ENCODE assay signal across 12 cellular contexts in the genomic region with DNA sequence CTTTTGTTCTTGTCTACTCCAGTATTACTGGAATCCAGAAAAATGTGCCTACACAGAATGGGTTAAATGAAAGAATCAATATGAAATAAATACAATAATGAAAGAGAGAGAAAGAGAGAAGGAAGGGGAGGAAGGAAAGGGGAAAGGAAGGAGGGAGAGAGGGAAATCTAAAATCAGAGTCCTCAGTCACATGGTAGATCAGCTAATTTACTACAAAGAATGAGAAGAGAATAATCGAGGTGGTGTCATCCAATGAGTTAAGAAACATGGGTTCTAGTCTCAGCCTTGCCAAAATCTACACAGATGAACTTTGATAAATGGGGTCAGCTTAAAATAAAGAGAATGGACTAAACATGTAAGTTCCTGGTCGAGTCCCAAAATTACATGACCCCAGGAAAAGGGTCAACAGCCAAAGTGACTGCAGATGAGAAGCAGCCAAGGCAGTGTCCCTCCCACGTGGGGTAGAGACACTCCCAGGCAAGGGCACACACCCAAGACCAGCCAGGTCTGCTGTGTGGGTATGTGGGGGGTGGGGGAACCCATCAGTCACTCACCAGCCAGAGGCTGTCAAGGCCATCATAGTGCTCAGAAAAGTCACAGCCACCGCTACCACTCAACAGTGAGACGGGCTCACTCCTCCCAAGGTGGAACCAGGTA.
DNase-seq lines count a peak whose midpoint lies in the region; ATAC-seq lines count a peak whose summit lies in the region.
"Had no signal": no experiment of that assay in that cellular context is flagged by ENCODE, and none has a peak within 500 bp of the region (broad histone marks: within the 10 kb centered on the region; RNA-seq: fewer than 3 reads in every experiment).

No MANE protein-coding gene starts in this region.

- H3K36me3 Mint-ChIP-seq in activated naive CD4-positive, alpha-beta T cell treated with anti-CD3 and anti-CD28 coated beads for 36 hours (ENCODE audit: low read depth): peaks cover 29% of the 10 kb centered on the region
- H3K36me3 Mint-ChIP-seq in activated T-helper 2 cell treated with anti-CD3 and anti-CD28 coated beads, Interferon-gamma antibody, Interleukin-2, Interleukin-4, amounts not matched to agents 10 μg/mL and 5 μg/mL and 100 μg/mL, durations not matched to agents 14 hours and 24 hours and 36 hours (ENCODE audit: low read depth): peaks cover 72% of the 10 kb centered on the region
- H3K36me3 Mint-ChIP-seq in immature natural killer cell: peaks cover 8 to 28% (median 20%) of the 10 kb centered on the region in 3 donors
- H3K36me3 Mint-ChIP-seq in stimulated activated effector memory CD8-positive, alpha-beta T cell treated with anti-CD3 and anti-CD28 coated beads, Interleukin-12 subunit alpha, Interleukin-12 subunit beta, amount 100 ng/mL, for 72 hours: peaks cover 91% of the 10 kb centered on the region

- DNase-seq in activated naive CD4-positive, alpha-beta T cell treated with anti-CD3 and anti-CD28 coated beads for 36 hours: no peak
- DNase-seq in activated naive CD4-positive, alpha-beta T cell treated with anti-CD3 and anti-CD28 coated beads, Interleukin-2, amount 50 U/mL, for 16 hours: no peak
- DNase-seq in activated T-helper 2 cell treated with anti-CD3 and anti-CD28 coated beads, Interferon-gamma antibody, Interleukin-2, Interleukin-4, amounts not matched to agents 10 μg/mL and 5 μg/mL and 100 μg/mL, durations not matched to agents 14 hours and 24 hours and 36 hours (ENCODE audit: low spot score): no peak
- DNase-seq in immature natural killer cell (no peak), DMS114 treated with DMSO at 0.1 percent for 48 hours (lab: John Stamatoyannopoulos, UW; ENCODE audit: unreplicated experiment) (no peak), MV-4-11 (lab: John Stamatoyannopoulos, UW) (no peak)
- DNase-seq in stimulated activated effector memory CD8-positive, alpha-beta T cell treated with anti-CD3 and anti-CD28 coated beads, Interleukin-12 subunit alpha, Interleukin-12 subunit beta, amount 100 ng/mL, for 72 hours (ENCODE audit: low spot score in 2 of 2): no peak
- DNase-seq: Kasumi-1; stimulated activated CD4-positive, alpha-beta T cell treated with anti-CD3 and anti-CD28 coated beads, Interleukin-15, amount 100 ng/mL, for 24 hours; T1000; transverse colon had no signal

- H3K9me3 Mint-ChIP-seq in activated naive CD4-positive, alpha-beta T cell treated with anti-CD3 and anti-CD28 coated beads for 36 hours: no peaks in the 10 kb centered on the region
- peaks cover 4% of the 10 kb centered on the region for H3K9me3 Mint-ChIP-seq in activated T-helper 2 cell treated with anti-CD3 and anti-CD28 coated beads, Interferon-gamma antibody, Interleukin-2, Interleukin-4, amounts not matched to agents 10 μg/mL and 5 μg/mL and 100 μg/mL, durations not matched to agents 14 hours and 24 hours and 36 hours
- no peaks in the 10 kb centered on the region for H3K9me3 Mint-ChIP-seq in immature natural killer cell
- H3K9me3 Mint-ChIP-seq in stimulated activated effector memory CD8-positive, alpha-beta T cell treated with anti-CD3 and anti-CD28 coated beads, Interleukin-12 subunit alpha, Interleukin-12 subunit beta, amount 100 ng/mL, for 72 hours: peaks cover 3% of the 10 kb centered on the region

- H3K4me1 Mint-ChIP-seq in activated naive CD4-positive, alpha-beta T cell treated with anti-CD3 and anti-CD28 coated beads for 36 hours (ENCODE audit: low read depth): peaks cover 41% of the 10 kb centered on the region
- H3K4me1 Mint-ChIP-seq in activated T-helper 2 cell treated with anti-CD3 and anti-CD28 coated beads, Interferon-gamma antibody, Interleukin-2, Interleukin-4, amounts not matched to agents 10 μg/mL and 5 μg/mL and 100 μg/mL, durations not matched to agents 14 hours and 24 hours and 36 hours (ENCODE audit: low read depth): peaks cover 49% of the 10 kb centered on the region
- H3K4me1 Mint-ChIP-seq in immature natural killer cell: peaks cover 46 to 60% of the 10 kb centered on the region in 2 donors
- H3K4me1 Mint-ChIP-seq in stimulated activated effector memory CD8-positive, alpha-beta T cell treated with anti-CD3 and anti-CD28 coated beads, Interleukin-12 subunit alpha, Interleukin-12 subunit beta, amount 100 ng/mL, for 72 hours: peaks cover 60% of the 10 kb centered on the region

- no peak for ATAC-seq in stimulated activated effector memory CD8-positive, alpha-beta T cell treated with anti-CD3 and anti-CD28 coated beads, Interleukin-12 subunit alpha, Interleukin-12 subunit beta, amount 100 ng/mL, for 72 hours
- ATAC-seq in HG02642 (IDR thresholded peaks at IDR 0.05; ENCODE audit: poor library complexity, unreplicated experiment): no peak

- no peaks in the 10 kb centered on the region for H3K27me3 Mint-ChIP-seq in activated naive CD4-positive, alpha-beta T cell treated with anti-CD3 and anti-CD28 coated beads for 36 hours (ENCODE audit: low read depth)
- H3K27me3 Mint-ChIP-seq in activated T-helper 2 cell treated with anti-CD3 and anti-CD28 coated beads, Interferon-gamma antibody, Interleukin-2, Interleukin-4, amounts not matched to agents 10 μg/mL and 5 μg/mL and 100 μg/mL, durations not matched to agents 14 hours and 24 hours and 36 hours (ENCODE audit: low read depth): no peaks in the 10 kb centered on the region
- H3K27me3 Mint-ChIP-seq in immature natural killer cell (ENCODE audit: low read depth in 3 of 3): peaks cover 0 to 10% (median 5%) of the 10 kb centered on the region in 3 donors

- no peak overlapping the region for H3K4me3 Mint-ChIP-seq in activated naive CD4-positive, alpha-beta T cell treated with anti-CD3 and anti-CD28 coated beads for 36 hours
- no peak overlapping the region for H3K4me3 Mint-ChIP-seq in activated T-helper 2 cell treated with anti-CD3 and anti-CD28 coated beads, Interferon-gamma antibody, Interleukin-2, Interleukin-4, amounts not matched to agents 10 μg/mL and 5 μg/mL and 100 μg/mL, durations not matched to agents 14 hours and 24 hours and 36 hours (ENCODE audit: low read depth)
- no peak overlapping the region for H3K4me3 Mint-ChIP-seq in immature natural killer cell
- H3K4me3 Mint-ChIP-seq in stimulated activated effector memory CD8-positive, alpha-beta T cell treated with anti-CD3 and anti-CD28 coated beads, Interleukin-12 subunit alpha, Interleukin-12 subunit beta, amount 100 ng/mL, for 72 hours: no peak overlapping the region

- CTCF ChIA-PET in activated naive CD4-positive, alpha-beta T cell treated with anti-CD3 and anti-CD28 coated beads for 36 hours (lab: Charles Lee): interaction anchor here (0.6 kb wide), 1 partner anchor 192 kb away, joined by 3 read pairs; no protein-coding TSS in a partner anchor

- peak overlapping the region; percentile 67 for H3K27ac Mint-ChIP-seq in activated naive CD4-positive, alpha-beta T cell treated with anti-CD3 and anti-CD28 coated beads for 36 hours
- H3K27ac Mint-ChIP-seq in activated T-helper 2 cell treated with anti-CD3 and anti-CD28 coated beads, Interferon-gamma antibody, Interleukin-2, Interleukin-4, amounts not matched to agents 10 μg/mL and 5 μg/mL and 100 μg/mL, durations not matched to agents 14 hours and 24 hours and 36 hours: peak overlapping the region; percentile 74
- peak overlapping the region in 5 of 6 donors; percentile 17 to 87 (median 66) for H3K27ac Mint-ChIP-seq in immature natural killer cell
- H3K27ac Mint-ChIP-seq in stimulated activated effector memory CD8-positive, alpha-beta T cell treated with anti-CD3 and anti-CD28 coated beads, Interleukin-12 subunit alpha, Interleukin-12 subunit beta, amount 100 ng/mL, for 72 hours: peak overlapping the region; percentile 91

- intact Hi-C loops in activated naive CD4-positive, alpha-beta T cell treated with anti-CD3 and anti-CD28 coated beads for 36 hours (cut with micrococcal nuclease): no loop called here
- intact Hi-C loops in activated T-helper 2 cell treated with anti-CD3 and anti-CD28 coated beads, Interferon-gamma antibody, Interleukin-2, Interleukin-4, amounts not matched to agents 10 μg/mL and 5 μg/mL and 100 μg/mL, durations not matched to agents 14 hours and 24 hours and 36 hours (cut with micrococcal nuclease): no loop called here
